Comparison of ENCODE assay signal across 1 cellular context in genomic region chr2:238906254-238906935, GRCh38.
TF ChIP-seq lines count a peak whose summit lies in the region.

No MANE protein-coding gene starts in this region.

TF ChIP-seq in H1, 55 proteins besides CTCF, POLR2A, EP300 and RAD21:
- TF ChIP-seq, protein P1, sequence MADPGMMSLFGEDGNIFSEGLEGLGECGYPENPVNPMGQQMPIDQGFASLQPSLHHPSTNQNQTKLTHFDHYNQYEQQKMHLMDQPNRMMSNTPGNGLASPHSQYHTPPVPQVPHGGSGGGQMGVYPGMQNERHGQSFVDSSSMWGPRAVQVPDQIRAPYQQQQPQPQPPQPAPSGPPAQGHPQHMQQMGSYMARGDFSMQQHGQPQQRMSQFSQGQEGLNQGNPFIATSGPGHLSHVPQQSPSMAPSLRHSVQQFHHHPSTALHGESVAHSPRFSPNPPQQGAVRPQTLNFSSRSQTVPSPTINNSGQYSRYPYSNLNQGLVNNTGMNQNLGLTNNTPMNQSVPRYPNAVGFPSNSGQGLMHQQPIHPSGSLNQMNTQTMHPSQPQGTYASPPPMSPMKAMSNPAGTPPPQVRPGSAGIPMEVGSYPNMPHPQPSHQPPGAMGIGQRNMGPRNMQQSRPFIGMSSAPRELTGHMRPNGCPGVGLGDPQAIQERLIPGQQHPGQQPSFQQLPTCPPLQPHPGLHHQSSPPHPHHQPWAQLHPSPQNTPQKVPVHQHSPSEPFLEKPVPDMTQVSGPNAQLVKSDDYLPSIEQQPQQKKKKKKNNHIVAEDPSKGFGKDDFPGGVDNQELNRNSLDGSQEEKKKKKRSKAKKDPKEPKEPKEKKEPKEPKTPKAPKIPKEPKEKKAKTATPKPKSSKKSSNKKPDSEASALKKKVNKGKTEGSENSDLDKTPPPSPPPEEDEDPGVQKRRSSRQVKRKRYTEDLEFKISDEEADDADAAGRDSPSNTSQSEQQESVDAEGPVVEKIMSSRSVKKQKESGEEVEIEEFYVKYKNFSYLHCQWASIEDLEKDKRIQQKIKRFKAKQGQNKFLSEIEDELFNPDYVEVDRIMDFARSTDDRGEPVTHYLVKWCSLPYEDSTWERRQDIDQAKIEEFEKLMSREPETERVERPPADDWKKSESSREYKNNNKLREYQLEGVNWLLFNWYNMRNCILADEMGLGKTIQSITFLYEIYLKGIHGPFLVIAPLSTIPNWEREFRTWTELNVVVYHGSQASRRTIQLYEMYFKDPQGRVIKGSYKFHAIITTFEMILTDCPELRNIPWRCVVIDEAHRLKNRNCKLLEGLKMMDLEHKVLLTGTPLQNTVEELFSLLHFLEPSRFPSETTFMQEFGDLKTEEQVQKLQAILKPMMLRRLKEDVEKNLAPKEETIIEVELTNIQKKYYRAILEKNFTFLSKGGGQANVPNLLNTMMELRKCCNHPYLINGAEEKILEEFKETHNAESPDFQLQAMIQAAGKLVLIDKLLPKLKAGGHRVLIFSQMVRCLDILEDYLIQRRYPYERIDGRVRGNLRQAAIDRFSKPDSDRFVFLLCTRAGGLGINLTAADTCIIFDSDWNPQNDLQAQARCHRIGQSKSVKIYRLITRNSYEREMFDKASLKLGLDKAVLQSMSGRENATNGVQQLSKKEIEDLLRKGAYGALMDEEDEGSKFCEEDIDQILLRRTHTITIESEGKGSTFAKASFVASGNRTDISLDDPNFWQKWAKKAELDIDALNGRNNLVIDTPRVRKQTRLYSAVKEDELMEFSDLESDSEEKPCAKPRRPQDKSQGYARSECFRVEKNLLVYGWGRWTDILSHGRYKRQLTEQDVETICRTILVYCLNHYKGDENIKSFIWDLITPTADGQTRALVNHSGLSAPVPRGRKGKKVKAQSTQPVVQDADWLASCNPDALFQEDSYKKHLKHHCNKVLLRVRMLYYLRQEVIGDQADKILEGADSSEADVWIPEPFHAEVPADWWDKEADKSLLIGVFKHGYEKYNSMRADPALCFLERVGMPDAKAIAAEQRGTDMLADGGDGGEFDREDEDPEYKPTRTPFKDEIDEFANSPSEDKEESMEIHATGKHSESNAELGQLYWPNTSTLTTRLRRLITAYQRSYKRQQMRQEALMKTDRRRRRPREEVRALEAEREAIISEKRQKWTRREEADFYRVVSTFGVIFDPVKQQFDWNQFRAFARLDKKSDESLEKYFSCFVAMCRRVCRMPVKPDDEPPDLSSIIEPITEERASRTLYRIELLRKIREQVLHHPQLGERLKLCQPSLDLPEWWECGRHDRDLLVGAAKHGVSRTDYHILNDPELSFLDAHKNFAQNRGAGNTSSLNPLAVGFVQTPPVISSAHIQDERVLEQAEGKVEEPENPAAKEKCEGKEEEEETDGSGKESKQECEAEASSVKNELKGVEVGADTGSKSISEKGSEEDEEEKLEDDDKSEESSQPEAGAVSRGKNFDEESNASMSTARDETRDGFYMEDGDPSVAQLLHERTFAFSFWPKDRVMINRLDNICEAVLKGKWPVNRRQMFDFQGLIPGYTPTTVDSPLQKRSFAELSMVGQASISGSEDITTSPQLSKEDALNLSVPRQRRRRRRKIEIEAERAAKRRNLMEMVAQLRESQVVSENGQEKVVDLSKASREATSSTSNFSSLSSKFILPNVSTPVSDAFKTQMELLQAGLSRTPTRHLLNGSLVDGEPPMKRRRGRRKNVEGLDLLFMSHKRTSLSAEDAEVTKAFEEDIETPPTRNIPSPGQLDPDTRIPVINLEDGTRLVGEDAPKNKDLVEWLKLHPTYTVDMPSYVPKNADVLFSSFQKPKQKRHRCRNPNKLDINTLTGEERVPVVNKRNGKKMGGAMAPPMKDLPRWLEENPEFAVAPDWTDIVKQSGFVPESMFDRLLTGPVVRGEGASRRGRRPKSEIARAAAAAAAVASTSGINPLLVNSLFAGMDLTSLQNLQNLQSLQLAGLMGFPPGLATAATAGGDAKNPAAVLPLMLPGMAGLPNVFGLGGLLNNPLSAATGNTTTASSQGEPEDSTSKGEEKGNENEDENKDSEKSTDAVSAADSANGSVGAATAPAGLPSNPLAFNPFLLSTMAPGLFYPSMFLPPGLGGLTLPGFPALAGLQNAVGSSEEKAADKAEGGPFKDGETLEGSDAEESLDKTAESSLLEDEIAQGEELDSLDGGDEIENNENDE (IDR thresholded peaks at IDR 0.05; ENCODE audit: insufficient replicate concordance, low read length): no peak
- TF ChIP-seq JUND (IDR thresholded peaks at IDR 0.05; ENCODE audit: low read length) (no peak), FOSL1 (IDR thresholded peaks at IDR 0.05; ENCODE audit: insufficient read depth, low read depth, low read length) (no peak), BRCA1 (IDR thresholded peaks at IDR 0.05; ENCODE audit: low read depth, low read length) (no peak), KDM4A (IDR thresholded peaks at IDR 0.05; ENCODE audit: low read depth, low read length, severe bottlenecking) (no peak), KDM5A (IDR thresholded peaks at IDR 0.05; ENCODE audit: low read length) (no peak), TAF7 (optimal IDR thresholded peaks at IDR 0.05; ENCODE audit: borderline replicate concordance, low read depth, low read length) (no peak), TCF12 (IDR thresholded peaks at IDR 0.05; ENCODE audit: low read depth, low read length) (no peak), SRF (IDR thresholded peaks at IDR 0.05; ENCODE audit: low read depth, low read length) (no peak), JUN (IDR thresholded peaks at IDR 0.05; ENCODE audit: low read depth, low read length) (no peak), EZH2 (IDR thresholded peaks at IDR 0.05; ENCODE audit: low read depth, low read length, severe bottlenecking) (no peak)
